In genomic region chr10:44460499-44460898, GRCh38 we compare ENCODE assay signal across 24 cellular contexts.
"Had no signal": no experiment of that assay in that cellular context is flagged by ENCODE, and none has a peak within 500 bp of the region (broad histone marks: within the 10 kb centered on the region; RNA-seq: fewer than 3 reads in every experiment).

No MANE protein-coding gene starts in this region.

- H3K79me2 ChIP-seq: hepatocyte had no signal

- H3K36me3 ChIP-seq: left lung, spleen, thyroid gland, upper lobe of right lung, WERI-Rb-1 had no signal

- H3K4me2 ChIP-seq: hepatocyte had no signal

- ATAC-seq: activated CD8-positive, alpha-beta memory T cell treated with anti-CD3 and anti-CD28 coated beads, Interleukin-2, amount 10 ng/mL, durations not matched to agents 7 days and 5 days; activated CD8-positive, alpha-beta T cell treated with anti-CD3 and anti-CD28 coated beads for 36 hours; activated naive CD8-positive, alpha-beta T cell treated with anti-CD3 and anti-CD28 coated beads, Interleukin-2, amount 50 U/mL, for 24 hours; effector memory CD8-positive, alpha-beta T cell; esophagus mucosa; left lung; natural killer cell; stimulated activated naive CD8-positive, alpha-beta T cell treated with anti-CD3 and anti-CD28 coated beads, Interleukin-15, Interleukin-2, amounts not matched to agents 100 U/mL and 50 U/mL, for 24 hours; upper lobe of right lung had no signal

- H3K4me3 ChIP-seq: hepatocyte, left lung, lung, spleen, thyroid gland, upper lobe of right lung had no signal

- H3K4me1 ChIP-seq: left lung, upper lobe of right lung had no signal

- H3K27me3 ChIP-seq: hepatocyte, left lung, thyroid gland, upper lobe of right lung had no signal

- H3K9me3 ChIP-seq: spleen, thyroid gland, upper lobe of right lung had no signal

- H3K27ac ChIP-seq: hepatocyte, left lung, thyroid gland, upper lobe of right lung, WERI-Rb-1 had no signal

- DNase-seq: activated CD4-positive, alpha-beta T cell treated with anti-CD3 and anti-CD28 coated beads, Interleukin-2, amount 10 ng/mL, durations not matched to agents 7 days and 5 days; activated CD4-positive, CD25-positive, alpha-beta regulatory T cell treated with anti-CD3 and anti-CD28 coated beads, Interleukin-2, amount 50 U/mL, for 72 hours; activated CD8-positive, alpha-beta memory T cell treated with anti-CD3 and anti-CD28 coated beads, Interleukin-2, amount 10 ng/mL, durations not matched to agents 7 days and 5 days; activated CD8-positive, alpha-beta T cell treated with anti-CD3 and anti-CD28 coated beads for 36 hours; activated gamma-delta T cell; activated naive CD4-positive, alpha-beta T cell treated with anti-CD3 and anti-CD28 coated beads, Interleukin-2, amount 50 U/mL, for 16 hours; activated naive CD8-positive, alpha-beta T cell treated with anti-CD3 and anti-CD28 coated beads, Interleukin-2, amount 50 U/mL, for 24 hours; activated T-cell treated with anti-CD3 and anti-CD28 coated beads for 4 hours; anterior cingulate cortex; central memory CD4-positive, alpha-beta T cell; effector memory CD8-positive, alpha-beta T cell; glutamatergic neuron; immature natural killer cell; left lung; natural killer cell; spleen; stimulated activated CD4-positive, alpha-beta T cell treated with anti-CD3 and anti-CD28 coated beads, Interleukin-4, amount 100 ng/mL, for 1 hour; stimulated activated naive CD8-positive, alpha-beta T cell treated with anti-CD3 and anti-CD28 coated beads, Interleukin-15, Interleukin-2, amounts not matched to agents 100 U/mL and 50 U/mL, for 24 hours; thyroid gland; upper lobe of right lung; WERI-Rb-1 had no signal
